Comparison of ENCODE assay signal across 8 cellular contexts in the genomic region with DNA sequence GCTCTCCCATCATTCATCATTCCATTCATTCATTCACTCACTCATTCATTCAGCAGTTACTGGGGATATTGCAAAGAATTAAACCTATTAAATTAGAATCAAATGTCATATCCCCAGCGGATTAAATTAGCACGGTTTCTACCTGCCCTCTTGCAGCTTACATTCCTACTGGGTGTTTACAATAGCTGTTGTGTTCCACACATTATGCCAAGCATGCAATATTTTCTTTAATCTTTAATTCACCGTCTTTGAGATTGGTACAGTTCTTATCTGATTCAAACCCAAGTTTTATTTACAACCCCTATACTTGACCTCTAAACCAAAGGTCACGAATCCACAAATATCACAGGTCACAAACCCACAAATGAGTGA. TPM values are rescaled to one million over a fixed set of nuclear protein-coding genes. Genes with fewer than 3 reads are reported as not detected.
DNase-seq lines count a peak whose midpoint lies in the region; ATAC-seq and TF ChIP-seq lines count a peak whose summit lies in the region.

No MANE protein-coding gene starts in this region.

- H3K36me3 ChIP-seq in HAP-1 (replicated peaks) = no peaks in the 10 kb centered on the region

- H3K4me1 Mint-ChIP-seq in activated CD4-positive, alpha-beta memory T cell treated with anti-CD3 and anti-CD28 coated beads for 36 hours (ENCODE audit: low read depth) = peaks cover 19% of the 10 kb centered on the region
- H3K4me1 Mint-ChIP-seq in glutamatergic neuron (ENCODE audit: low read depth, unreplicated experiment) = peaks cover 2% of the 10 kb centered on the region

- H3K4me3 ChIP-seq in HAP-1 (peak overlapping the region; percentile 50), skin epidermis (peak overlapping the region; percentile 31 to 88 (median 65))

- no peaks in the 10 kb centered on the region for H3K27me3 ChIP-seq in HAP-1 (ENCODE audit: low read depth)

- CTCF ChIA-PET in activated CD4-positive, alpha-beta memory T cell treated with anti-CD3 and anti-CD28 coated beads for 36 hours (lab: Charles Lee) = interaction anchor here (0.6 to 0.7 kb wide), 2 partner anchors 32 to 1052 kb away, joined by 3 read pairs; no protein-coding TSS in a partner anchor

- peaks cover 12% of the 10 kb centered on the region for H3K4me1 ChIP-seq in HAP-1

- H3K27ac Mint-ChIP-seq in activated CD4-positive, alpha-beta memory T cell treated with anti-CD3 and anti-CD28 coated beads for 36 hours = no peak overlapping the region
- H3K27ac Mint-ChIP-seq in glutamatergic neuron (ENCODE audit: unreplicated experiment) = peak overlapping the region; percentile 52

- intact Hi-C loops in activated CD4-positive, alpha-beta memory T cell treated with anti-CD3 and anti-CD28 coated beads for 36 hours (cut with micrococcal nuclease) = no loop called here

- H3K9me3 ChIP-seq in HAP-1 = no peaks in the 10 kb centered on the region

- peak overlapping the region; percentile 91 for H3K4me3 Mint-ChIP-seq in activated CD4-positive, alpha-beta memory T cell treated with anti-CD3 and anti-CD28 coated beads for 36 hours
- peak overlapping the region; percentile 90 for H3K4me3 Mint-ChIP-seq in glutamatergic neuron (ENCODE audit: unreplicated experiment)

- no peak for DNase-seq in HAP-1 (ENCODE audit: low spot score in 2 of 2)
- no peak for DNase-seq in activated CD4-positive, alpha-beta memory T cell treated with anti-CD3 and anti-CD28 coated beads for 36 hours
- DNase-seq in glutamatergic neuron = no peak
- DNase-seq in activated CD4-positive, CD25-positive, alpha-beta regulatory T cell (lab: John Stamatoyannopoulos, UW) = no peak
- DNase-seq in activated CD4-positive, alpha-beta T cell treated with anti-CD3 and anti-CD28 coated beads for 4 hours = no peak
- no peak for DNase-seq in D341Med (ENCODE audit: low spot score)

- POLR2A ChIA-PET in activated CD4-positive, alpha-beta memory T cell treated with anti-CD3 and anti-CD28 coated beads for 36 hours (lab: Charles Lee) = no interaction called here

- no peaks in the 10 kb centered on the region for H3K9me3 Mint-ChIP-seq in activated CD4-positive, alpha-beta memory T cell treated with anti-CD3 and anti-CD28 coated beads for 36 hours
- H3K9me3 Mint-ChIP-seq in glutamatergic neuron (ENCODE audit: unreplicated experiment) = peaks cover 12% of the 10 kb centered on the region

- in situ Hi-C loops in HAP-1 (cut with MboI; ENCODE audit: low sequenced_read_pairs) = no loop called here

- peaks cover 4% of the 10 kb centered on the region for H3K27me3 Mint-ChIP-seq in activated CD4-positive, alpha-beta memory T cell treated with anti-CD3 and anti-CD28 coated beads for 36 hours
- H3K27me3 Mint-ChIP-seq in glutamatergic neuron (ENCODE audit: unreplicated experiment) = peaks cover 12% of the 10 kb centered on the region

- no peak for TF ChIP-seq CTCF in glutamatergic neuron (IDR thresholded peaks at IDR 0.05; ENCODE audit: partially characterized antibody, unreplicated experiment)

- ATAC-seq in HG02610 (IDR thresholded peaks at IDR 0.05; ENCODE audit: unreplicated experiment) = no peak

- peak overlapping the region in 5 of 21 experiments; percentile 15 to 62 (median 39) for H3K27ac ChIP-seq in skin epidermis

- peaks cover 2% of the 10 kb centered on the region for H3K36me3 Mint-ChIP-seq in activated CD4-positive, alpha-beta memory T cell treated with anti-CD3 and anti-CD28 coated beads for 36 hours
- H3K36me3 Mint-ChIP-seq in glutamatergic neuron (ENCODE audit: unreplicated experiment) = no peaks in the 10 kb centered on the region

RNA-seq across cellular contexts. Expression of a gene that starts 0.7 kb away (rescaled TPM):
- 1 to 10 TPM; 5.4 to 5.7 TPM for total RNA-seq in activated CD4-positive, alpha-beta memory T cell treated with anti-CD3 and anti-CD28 coated beads for 36 hours
- total RNA-seq in glutamatergic neuron (ENCODE audit: unreplicated experiment) = 21.8 TPM

RNA-seq across cellular contexts. Expression of a gene that starts 32.6 kb away (rescaled TPM):
- total RNA-seq in activated CD4-positive, alpha-beta memory T cell treated with anti-CD3 and anti-CD28 coated beads for 36 hours = not detected
- total RNA-seq in glutamatergic neuron (ENCODE audit: unreplicated experiment) = 0.39 TPM
